In the genomic region with DNA sequence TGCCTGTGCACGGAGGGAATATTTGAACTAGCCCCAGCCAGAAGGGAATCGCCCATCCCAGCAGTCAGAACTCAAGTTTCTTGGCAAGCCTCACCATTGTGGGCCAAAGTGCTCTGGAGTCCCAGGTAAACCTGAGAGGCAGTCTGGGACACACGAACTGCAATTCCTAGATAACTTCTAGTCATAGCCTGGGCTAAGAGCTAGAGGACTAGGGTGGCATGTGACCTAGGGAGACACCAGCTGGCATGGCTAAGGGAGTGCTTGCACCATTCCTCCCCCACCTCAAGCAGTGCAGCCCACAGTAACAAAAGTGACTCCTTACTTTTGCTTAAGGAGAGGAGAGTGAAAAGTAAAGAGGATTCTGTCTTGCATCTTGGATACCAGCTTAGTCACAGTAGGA, we compare ENCODE assay signal across 3 cellular contexts.
"Had no signal": no experiment of that assay in that cellular context is flagged by ENCODE, and none has a peak within 500 bp of the region (broad histone marks: within the 10 kb centered on the region; RNA-seq: fewer than 3 reads in every experiment).

No MANE protein-coding gene starts in this region.

- H3K4me3 ChIP-seq: GM12878 had no signal

- DNase-seq: GDM1, GF-D8 had no signal

- ATAC-seq: GM12878 had no signal
